9 cellular contexts compared by ENCODE assay signal in genomic region chr17:41836550-41837196, GRCh38. TPM values are rescaled to one million over a fixed set of nuclear protein-coding genes. Genes with fewer than 3 reads are reported as not detected.
DNase-seq lines count a peak whose midpoint lies in the region; ATAC-seq and TF ChIP-seq lines count a peak whose summit lies in the region.
"Had no signal": no experiment of that assay in that cellular context is flagged by ENCODE, and none has a peak within 500 bp of the region (broad histone marks: within the 10 kb centered on the region; RNA-seq: fewer than 3 reads in every experiment).

No MANE protein-coding gene starts in this region.

- no peaks in the 10 kb centered on the region for H3K9me3 Mint-ChIP-seq in Caco-2 (ENCODE audit: unreplicated experiment)

- no peak overlapping the region for H3K23ac ChIP-seq in trophoblast cell (ENCODE audit: low read length)

- H3K14ac ChIP-seq in trophoblast cell (ENCODE audit: low read length): no peak overlapping the region

- H3K79me2 ChIP-seq in trophoblast cell (ENCODE audit: control insufficient read depth, insufficient read depth, low read length, poor library complexity): peaks cover 4% of the 10 kb centered on the region

- intact Hi-C loops in Caco-2 (cut with micrococcal nuclease; ENCODE audit: unreplicated experiment) (no loop called here), Panc1 (cut with micrococcal nuclease; ENCODE audit: unreplicated experiment) (no loop called here)

- BruUV-seq in Caco-2 (replicated peaks; lab: Mats Ljungman, UMichigan): no TSS peak
- BruUV-seq in Panc1 (replicated peaks; lab: Mats Ljungman, UMichigan): no TSS peak

- no peaks in the 10 kb centered on the region for H3K27me3 Mint-ChIP-seq in Caco-2 (ENCODE audit: insufficient read depth, unreplicated experiment)

- peak overlapping the region; percentile 78 for H3K4me3 Mint-ChIP-seq in Caco-2 (ENCODE audit: unreplicated experiment)

- no peak for TF ChIP-seq CTCF in Caco-2 (IDR thresholded peaks at IDR 0.05; ENCODE audit: insufficient read depth in 1 of 2, low read depth in 1 of 2, low read length in 1 of 2, severe bottlenecking in 1 of 2, unreplicated experiment in 1 of 2)
- no peak for TF ChIP-seq CTCF in Panc1 (IDR thresholded peaks at IDR 0.05)
- no peak for TF ChIP-seq CTCF in epithelial cell of esophagus (IDR thresholded peaks at IDR 0.05; ENCODE audit: insufficient read depth, low read depth, low read length, missing control alignments)

- H4K8ac ChIP-seq in trophoblast cell (ENCODE audit: low read depth, low read length): peak overlapping the region; percentile 80

- H3K18ac ChIP-seq in trophoblast cell (ENCODE audit: low read length): no peak overlapping the region

- H3K36me3 Mint-ChIP-seq in Caco-2 (ENCODE audit: insufficient read depth, unreplicated experiment): peaks cover 13% of the 10 kb centered on the region

- WGBS in trophoblast cell (ENCODE audit: extremely low coverage, insufficient coverage, insufficient read length): no CpG with 5 or more reads among the region's 21 CpGs

- ATAC-seq in Panc1: no peak
- no peak for ATAC-seq in GM19467 (IDR thresholded peaks at IDR 0.05; ENCODE audit: unreplicated experiment)
- ATAC-seq in GM19395 (IDR thresholded peaks at IDR 0.05; ENCODE audit: unreplicated experiment): no peak

- H3K4me2 ChIP-seq in trophoblast cell (ENCODE audit: low read length): peak overlapping the region; percentile 91

- DNase-seq in Caco-2 (no peak), Panc1 (ENCODE audit: low read depth, low spot score) (no peak), epithelial cell of esophagus (ENCODE audit: low read depth) (no peak), trophoblast cell (peak in 1 of 2 donors; percentile 59), NCI-H82 (lab: John Stamatoyannopoulos, UW) (no peak)
- no peak for DNase-seq in activated CD8-positive, alpha-beta memory T cell treated with anti-CD3 and anti-CD28 coated beads, Interleukin-2, amount 50 U/mL, for 4 hours

- H3K9ac ChIP-seq in trophoblast cell (ENCODE audit: low read length): no peak overlapping the region

- no peak overlapping the region for H2BK5ac ChIP-seq in trophoblast cell (ENCODE audit: low read depth, low read length, poor library complexity)

- peaks cover 5% of the 10 kb centered on the region for H3K79me1 ChIP-seq in trophoblast cell (ENCODE audit: low read length)

- in situ Hi-C loops in Panc1 (cut with HindIII; ENCODE audit: low pct_unique_long_range_greater_than_20kb, low sequenced_read_pairs): no loop called here

- no peaks in the 10 kb centered on the region for H3K27me3 ChIP-seq in Caco-2 (replicated peaks; ENCODE audit: control insufficient read depth, insufficient read depth, low read length)
- no peaks in the 10 kb centered on the region for H3K27me3 ChIP-seq in Panc1 (ENCODE audit: control insufficient read depth, insufficient read depth, low read length)
- no peaks in the 10 kb centered on the region for H3K27me3 ChIP-seq in trophoblast cell (ENCODE audit: insufficient read depth, low read length)

- H3K36me3 ChIP-seq in Caco-2 (ENCODE audit: control insufficient read depth, insufficient read depth, low read length) (no peaks in the 10 kb centered on the region), Panc1 (ENCODE audit: control insufficient read depth, insufficient read depth, low read length) (no peaks in the 10 kb centered on the region), trophoblast cell (ENCODE audit: control insufficient read depth in 1 of 2, insufficient read depth in 2 of 2, low read length in 2 of 2) (peaks cover 2 to 5% of the 10 kb centered on the region in 2 experiments)

- CTCF ChIA-PET in Caco-2 (lab: Charles Lee): interaction anchor here (0.5 kb wide), 1 partner anchor 142 kb away, joined by 4 read pairs; no protein-coding TSS in a partner anchor
- CTCF ChIA-PET in Panc1 (lab: Charles Lee): no interaction called here

- H3K27ac Mint-ChIP-seq in Caco-2 (ENCODE audit: unreplicated experiment): no peak overlapping the region

- H3K4me1 Mint-ChIP-seq in Caco-2 (ENCODE audit: low read depth, unreplicated experiment): peaks cover 8% of the 10 kb centered on the region

- peak overlapping the region; percentile 51 for H4K12ac ChIP-seq in trophoblast cell (ENCODE audit: low read depth, low read length)

- H3K9me3 ChIP-seq in Caco-2 (no peaks in the 10 kb centered on the region), Panc1 (ENCODE audit: control insufficient read depth, insufficient read depth, low read depth, low read length) (no peaks in the 10 kb centered on the region), trophoblast cell (ENCODE audit: insufficient read depth, low read depth, low read length) (peaks cover 2% of the 10 kb centered on the region)

- no peak overlapping the region for H2BK120ac ChIP-seq in trophoblast cell (ENCODE audit: insufficient read depth, low read length, poor library complexity)

- H2AFZ ChIP-seq in trophoblast cell (ENCODE audit: insufficient read depth, low read length, poor library complexity): peak overlapping the region; percentile 83

- no peak overlapping the region for H2AK5ac ChIP-seq in trophoblast cell (ENCODE audit: low read length)

- no peak overlapping the region for H2BK12ac ChIP-seq in trophoblast cell (ENCODE audit: low read length)

- no peak overlapping the region for H4K91ac ChIP-seq in trophoblast cell (ENCODE audit: low read depth, low read length)

- H3K4ac ChIP-seq in trophoblast cell (ENCODE audit: low read depth, low read length): no peak overlapping the region

- H3K4me3 ChIP-seq in Caco-2 (ENCODE audit: low read depth, low read length) (peak overlapping the region; percentile 74), Panc1 (ENCODE audit: low read depth in 2 of 2, low read length in 2 of 2) (peak overlapping the region; percentile 75 to 88), epithelial cell of esophagus (ENCODE audit: low read length) (peak overlapping the region; percentile 66), trophoblast cell (ENCODE audit: low read depth, low read length) (peak overlapping the region; percentile 50)

- 0 out of 2 replicates have a peak, but pooled peaks cover 3% of the 10 kb centered on the region for H3K4me1 ChIP-seq in Caco-2
- H3K4me1 ChIP-seq in Panc1 (ENCODE audit: control insufficient read depth, insufficient read depth, low read length): peaks cover 7% of the 10 kb centered on the region
- peaks cover 4 to 5% of the 10 kb centered on the region in 2 experiments for H3K4me1 ChIP-seq in trophoblast cell (ENCODE audit: control insufficient read depth in 1 of 2, insufficient read depth in 2 of 2, low read length in 2 of 2)

- peak overlapping the region; percentile 25; the same call in 1 of the 2 replicates for H3K27ac ChIP-seq in Panc1 (ENCODE audit: low read length)
- H3K27ac ChIP-seq in trophoblast cell (ENCODE audit: low read depth, low read length): no peak overlapping the region

- POLR2A ChIA-PET in Caco-2 (lab: Charles Lee): interaction anchor here (0.7 kb wide), 1 partner anchor 148 kb away, joined by 3 read pairs; no protein-coding TSS in a partner anchor
- POLR2A ChIA-PET in Panc1 (lab: Charles Lee): no interaction called here

RNA-seq across cellular contexts. Expression of gene NT5C3B, which starts 0.6 kb away (rescaled TPM):
- total RNA-seq in Caco-2 (2022): 85.4 and 94.5 TPM in 2 replicates
- 118 TPM for total RNA-seq in Panc1 (2021; ENCODE audit: unreplicated experiment)
- polyA plus RNA-seq in Panc1 (2012; ENCODE audit: insufficient read length): 135 TPM
- 45.0 and 48.0 TPM in 2 replicates for polyA plus RNA-seq in trophoblast cell (2013)

RNA-seq across cellular contexts. Expression of gene KLHL10, which starts 1.0 kb away (rescaled TPM):
- total RNA-seq in Caco-2 (2022) (not detected in 2 replicates), Panc1 (2021; ENCODE audit: unreplicated experiment) (not detected)
- polyA plus RNA-seq in Panc1 (2012; ENCODE audit: insufficient read length): not detected
- polyA plus RNA-seq in trophoblast cell (2013): 0.03 and 0.05 TPM in 2 replicates
- total RNA-seq: lung microvascular endothelial cell had no signal

RNA-seq across cellular contexts. Expression of gene FKBP10, which starts 23.9 kb away (rescaled TPM):
- 112 and 132 TPM in 2 replicates for total RNA-seq in Caco-2 (2022)
- total RNA-seq in Panc1 (2021; ENCODE audit: unreplicated experiment): 190 TPM
- 299 TPM for polyA plus RNA-seq in Panc1 (2012; ENCODE audit: insufficient read length)
- 181 and 187 TPM in 2 replicates for polyA plus RNA-seq in trophoblast cell (2013)

RNA-seq across cellular contexts. Expression of gene P3H4, which starts 24.9 kb away (rescaled TPM):
- 34.1 and 39.2 TPM in 2 replicates for total RNA-seq in Caco-2 (2022)
- 58.9 TPM for total RNA-seq in Panc1 (2021; ENCODE audit: unreplicated experiment)
- 110 TPM for polyA plus RNA-seq in Panc1 (2012; ENCODE audit: insufficient read length)
- 27.5 and 27.8 TPM in 2 replicates for polyA plus RNA-seq in trophoblast cell (2013)

RNA-seq across cellular contexts. Expression of gene KLHL11, which starts 28.6 kb away (rescaled TPM):
- total RNA-seq in Caco-2 (2022) (20.3 and 22.2 TPM in 2 replicates), Panc1 (2021; ENCODE audit: unreplicated experiment) (12.5 TPM)
- polyA plus RNA-seq in Panc1 (2012; ENCODE audit: insufficient read length): 0.76 TPM
- polyA plus RNA-seq in trophoblast cell (2013): 5.1 and 5.2 TPM in 2 replicates
